Comparison of ENCODE assay signal across 8 cellular contexts in genomic region chr3:45677045-45677436, GRCh38. TPM values are rescaled to one million over a fixed set of nuclear protein-coding genes. Genes with fewer than 3 reads are reported as not detected.
DNase-seq lines count a peak whose midpoint lies in the region; ATAC-seq and TF ChIP-seq lines count a peak whose summit lies in the region.

No MANE protein-coding gene starts in this region.

- H3K4me1 ChIP-seq in spleen: peaks cover 13 to 37% (median 19%) of the 10 kb centered on the region in 6 donors
- no peaks in the 10 kb centered on the region for H3K4me1 ChIP-seq in aorta (ENCODE audit: control insufficient read depth in 1 of 2, insufficient read depth in 2 of 2, low read length in 2 of 2)

- DNase-seq in SIG-M5 treated with dmso at 0.1 percent for 504 hours (lab: John Stamatoyannopoulos, UW; ENCODE audit: unreplicated experiment) (peak; percentile 66), SIG-M5 (lab: John Stamatoyannopoulos, UW) (no peak), glutamatergic neuron (no peak), spleen (peak; percentile 90), aorta (no peak), GM20000 (ENCODE audit: low spot score) (no peak), NCI-H1092 (lab: John Stamatoyannopoulos, UW) (no peak)
- DNase-seq in activated T-helper 9 cell treated with anti-CD3 and anti-CD28 coated beads, Interleukin-2, amount 50 U/mL, for 16 hours (ENCODE audit: low read depth): peak; percentile 39

- H3K9me3 ChIP-seq in spleen (no peaks in the 10 kb centered on the region), aorta (ENCODE audit: control insufficient read depth, low read length) (no peaks in the 10 kb centered on the region)

- peaks cover 4% of the 10 kb centered on the region for H3K27me3 Mint-ChIP-seq in glutamatergic neuron (ENCODE audit: unreplicated experiment)

- no peaks in the 10 kb centered on the region for H3K36me3 Mint-ChIP-seq in glutamatergic neuron (ENCODE audit: unreplicated experiment)

- WGBS in spleen, 5 donors: 14 to 47% (median 19%) methylated on average over 5 of the region's 5 CpGs
- WGBS in aorta, 2 donors: 74% methylated on average over 5 of the region's 5 CpGs

- H3K27me3 ChIP-seq in spleen (replicated peaks in 1 of 7) (no peaks in the 10 kb centered on the region), aorta (ENCODE audit: control insufficient read depth in 1 of 2, insufficient read depth in 2 of 2, low read length in 1 of 2) (no peaks in the 10 kb centered on the region)

- no peaks in the 10 kb centered on the region for H3K9me3 Mint-ChIP-seq in glutamatergic neuron (ENCODE audit: unreplicated experiment)

- peak overlapping the region in 1 of 8 donors; percentile 38 for H3K4me3 ChIP-seq in spleen
- H3K4me3 ChIP-seq in aorta (ENCODE audit: low read length in 2 of 2): no peak overlapping the region

- H3K36me3 ChIP-seq in spleen: peaks cover 8 to 89% (median 45%) of the 10 kb centered on the region in 6 donors
- H3K36me3 ChIP-seq in aorta (ENCODE audit: control insufficient read depth in 1 of 2, insufficient read depth in 2 of 2, low read length in 1 of 2): peaks cover 0 to 4% of the 10 kb centered on the region in 2 donors

- H3K4me1 Mint-ChIP-seq in glutamatergic neuron (ENCODE audit: low read depth, unreplicated experiment): peaks cover 10% of the 10 kb centered on the region

- no peak for ATAC-seq in aorta (ENCODE audit: low FRiP score)

- intact Hi-C loops in spleen (cut with DNase I; ENCODE audit: low total_unique reads) (no loop called here), aorta (cut with DNase I) (loop anchor here in 1 of 2 donors (10.0 kb wide), 1 partner anchor 308 kb away; no protein-coding TSS in a partner anchor)

- no peak for TF ChIP-seq POLR2A in spleen (IDR thresholded peaks at IDR 0.05)

- H3K27ac Mint-ChIP-seq in glutamatergic neuron (ENCODE audit: unreplicated experiment): peak overlapping the region; percentile 82

- no peak overlapping the region for H3K4me3 Mint-ChIP-seq in glutamatergic neuron (ENCODE audit: unreplicated experiment)

- TF ChIP-seq CTCF in glutamatergic neuron (IDR thresholded peaks at IDR 0.05; ENCODE audit: partially characterized antibody, unreplicated experiment): no peak
- TF ChIP-seq CTCF in spleen (IDR thresholded peaks at IDR 0.05 in 8 of 11, conservative IDR thresholded peaks at IDR 0.05 in 3 of 11): no peak
- no peak for TF ChIP-seq CTCF in GM20000 (IDR thresholded peaks at IDR 0.05; ENCODE audit: extremely low read depth, missing control alignments)

- H3K27ac ChIP-seq in spleen: peak overlapping the region; percentile 21 to 89 (median 70)
- no peak overlapping the region for H3K27ac ChIP-seq in aorta (ENCODE audit: low read depth in 1 of 2, low read length in 2 of 2)

RNA-seq across cellular contexts. Expression of gene SACM1L, which starts 12.2 kb away (rescaled TPM):
- total RNA-seq in glutamatergic neuron (ENCODE audit: unreplicated experiment) (59.2 TPM), spleen (10 to 100 TPM; 55.5 to 93.7 (median 67.5) TPM), aorta (10 to 100 TPM; 44.5 to 52.3 TPM)
- polyA plus RNA-seq in spleen (10 to 100 TPM; 21.0 to 28.2 (median 27.9) TPM), aorta (10 to 100 TPM; 16.4 to 25.9 TPM)

Comparison
In these comparisons a context has a peak if more than half of its experiments do, and no peak if none do; other contexts are left out.
1. DNase-seq: peak in SIG-M5 treated with dmso at 0.1 percent for 504 hours (single experiment), activated T-helper 9 cell treated with anti-CD3 and anti-CD28 coated beads, Interleukin-2, amount 50 U/mL, for 16 hours (single experiment) and spleen (single experiment); none in SIG-M5 (single experiment), glutamatergic neuron (single experiment), aorta (0 of 2), GM20000 (single experiment) and NCI-H1092 (single experiment).
2. H3K27ac ChIP-seq: peak in spleen (8 of 8); none in aorta (0 of 2).